20 cellular contexts compared by ENCODE assay signal in genomic region chrX:103927633-103928032, GRCh38. TPM values are rescaled to one million over a fixed set of nuclear protein-coding genes. Genes with fewer than 3 reads are reported as not detected.
A peak's percentile ranks its signal among the peaks of the same experiment; 100 is the strongest.
DNase-seq lines count a peak whose midpoint lies in the region; ATAC-seq, FAIRE-seq and TF ChIP-seq lines count a peak whose summit lies in the region.
"Had no signal": no experiment of that assay in that cellular context is flagged by ENCODE, and none has a peak within 500 bp of the region (broad histone marks: within the 10 kb centered on the region; RNA-seq: fewer than 3 reads in every experiment).

No MANE protein-coding gene starts in this region.

- H4K20me1 ChIP-seq in HepG2 (ENCODE audit: insufficient read depth, low read length) = no peaks in the 10 kb centered on the region
- no peaks in the 10 kb centered on the region for H4K20me1 ChIP-seq in OCI-LY7 (ENCODE audit: insufficient read depth, low read length)

- H3K79me2 ChIP-seq in HepG2 (ENCODE audit: insufficient read depth, low read length) (no peaks in the 10 kb centered on the region), OCI-LY7 (ENCODE audit: insufficient read depth, low read depth, low read length) (peaks cover 45% of the 10 kb centered on the region; the same call in 1 of the 2 replicates)

- intact Hi-C loops in HepG2 (cut with micrococcal nuclease; ENCODE audit: unreplicated experiment) (no loop called here), right lobe of liver (cut with DNase I) (no loop called here), OCI-LY7 (cut with micrococcal nuclease; ENCODE audit: unreplicated experiment) (no loop called here), A673 (cut with micrococcal nuclease; ENCODE audit: unreplicated experiment) (no loop called here), gastrocnemius medialis (cut with DNase I; ENCODE audit: low total_unique reads) (no loop called here)
- intact Hi-C loops in CD8-positive, alpha-beta T cell (cut with DNase I, micrococcal nuclease) = no loop called here

- no peak for FAIRE-seq in HepG2 (lab: Jason Lieb, UNC)
- FAIRE-seq in colon (lab: Jason Lieb, UNC) = peak; percentile 61
- FAIRE-seq: A204.1, G401.6, GM12892 had no signal

- H3K27me3 ChIP-seq in HepG2 (ENCODE audit: control insufficient read depth in 1 of 2, insufficient read depth in 2 of 2, low read length in 2 of 2) = no peaks in the 10 kb centered on the region
- H3K27me3 ChIP-seq in right lobe of liver = no peaks in the 10 kb centered on the region
- peaks cover 13% of the 10 kb centered on the region for H3K27me3 ChIP-seq in A673 (replicated peaks; ENCODE audit: insufficient read depth, low read depth, low read length, poor library complexity)
- H3K27me3 ChIP-seq in gastrocnemius medialis = peaks cover 0 to 2% (median 0%) of the 10 kb centered on the region in 3 donors
- H3K27me3 ChIP-seq in CD8-positive, alpha-beta T cell (ENCODE audit: insufficient read depth, low read length) = no peaks in the 10 kb centered on the region

- H3K27me3 Mint-ChIP-seq in CD8-positive, alpha-beta T cell (ENCODE audit: low read depth) = no peaks in the 10 kb centered on the region
- H3K27me3 Mint-ChIP-seq: CD4-positive, alpha-beta memory T cell had no signal

- ATAC-seq in HepG2 (no peak), right lobe of liver (no peak), gastrocnemius medialis (no peak)
- ATAC-seq in stimulated activated effector memory CD8-positive, alpha-beta T cell treated with anti-CD3 and anti-CD28 coated beads, Interleukin-12 subunit alpha, Interleukin-12 subunit beta, amount 100 ng/mL, for 72 hours = no peak
- ATAC-seq in CD8-positive, alpha-beta T cell = no peak

- peaks cover 20% of the 10 kb centered on the region for H3K4me1 Mint-ChIP-seq in stimulated activated effector memory CD8-positive, alpha-beta T cell treated with anti-CD3 and anti-CD28 coated beads, Interleukin-12 subunit alpha, Interleukin-12 subunit beta, amount 100 ng/mL, for 72 hours
- peaks cover 6% of the 10 kb centered on the region for H3K4me1 Mint-ChIP-seq in CD8-positive, alpha-beta T cell (ENCODE audit: low read depth)

- TF ChIP-seq RAD21 in HepG2 (CRISPR knock-in tag; IDR thresholded peaks at IDR 0.05) = no peak

- DNase-seq in HepG2 (ENCODE audit: low spot score) (no peak), right lobe of liver (no peak), OCI-LY7 (ENCODE audit: low spot score) (no peak), A673 (ENCODE audit: low spot score) (no peak), gastrocnemius medialis (no peak)
- DNase-seq in stimulated activated effector memory CD8-positive, alpha-beta T cell treated with anti-CD3 and anti-CD28 coated beads, Interleukin-12 subunit alpha, Interleukin-12 subunit beta, amount 100 ng/mL, for 72 hours (ENCODE audit: low spot score in 2 of 2) = no peak
- DNase-seq in CD8-positive, alpha-beta T cell = no peak
- DNase-seq: C1 segment of cervical spinal cord; Caco-2; CD4-positive, alpha-beta memory T cell; DMS153; DND-41; GOT3; H7; HCEC 1CT had no signal

- CTCF ChIA-PET in HepG2 (lab: Yijun Ruan, JAX; ENCODE audit: low intra/inter-chr PET ratio, low total read pairs) (no interaction called here), OCI-LY7 (lab: Charles Lee; ENCODE audit: unreplicated experiment) (no interaction called here), A673 (lab: Charles Lee) (no interaction called here)
- CTCF ChIA-PET in CD8-positive, alpha-beta T cell (lab: Charles Lee) = no interaction called here

- H3K4me2 ChIP-seq in HepG2 (ENCODE audit: low read depth, low read length) (no peak overlapping the region), OCI-LY7 (ENCODE audit: low read length) (peak overlapping the region; percentile 68)

- 5% methylated on average over 4 of the region's 4 CpGs for WGBS in HepG2 (ENCODE audit: low lambda C conversion rate)
- WGBS in right lobe of liver (ENCODE audit: insufficient coverage, low coverage, low lambda C conversion rate, missing lambda C conversion rate) = 37% methylated on average over 4 of the region's 4 CpGs

- no peak overlapping the region for H3K4me3 Mint-ChIP-seq in stimulated activated effector memory CD8-positive, alpha-beta T cell treated with anti-CD3 and anti-CD28 coated beads, Interleukin-12 subunit alpha, Interleukin-12 subunit beta, amount 100 ng/mL, for 72 hours
- no peak overlapping the region for H3K4me3 Mint-ChIP-seq in CD8-positive, alpha-beta T cell
- H3K4me3 Mint-ChIP-seq: CD4-positive, alpha-beta memory T cell had no signal

- H3K9ac ChIP-seq in HepG2 (ENCODE audit: insufficient read depth, low read depth, low read length) = no peak overlapping the region

- in situ Hi-C loops in HepG2 (cut with HindIII; ENCODE audit: extremely low pct_ligation_motif_present, low pct_unique_long_range_greater_than_20kb) (loop anchor here (25.0 kb wide), 1 partner anchor 90 kb away; the partner anchor contains the start of gene RAB9B), gastrocnemius medialis (cut with MboI; ENCODE audit: low sequenced_read_pairs in 4 of 4) (loop anchor here in 1 of 4 donors (25.0 kb wide), 1 partner anchor 90 kb away; the partner anchor contains the start of gene RAB9B)

- H3K27ac ChIP-seq in HepG2 (ENCODE audit: extremely low read length, insufficient read depth, low read length) (no peak overlapping the region), right lobe of liver (no peak overlapping the region), OCI-LY7 (ENCODE audit: low read depth, low read length, poor library complexity, severe bottlenecking) (no peak overlapping the region), A673 (ENCODE audit: low read depth, low read length, poor library complexity, severe bottlenecking) (no peak overlapping the region), gastrocnemius medialis (no peak overlapping the region)
- no peak overlapping the region for H3K27ac ChIP-seq in CD8-positive, alpha-beta T cell (ENCODE audit: low read depth, low read length)
- H3K27ac ChIP-seq: 22Rv1 had no signal

- H3K36me3 ChIP-seq in HepG2 (replicated peaks in 1 of 2; ENCODE audit: control insufficient read depth in 1 of 2, insufficient read depth in 2 of 2, low read length in 2 of 2) (no peaks in the 10 kb centered on the region), right lobe of liver (no peaks in the 10 kb centered on the region), OCI-LY7 (ENCODE audit: insufficient read depth, low read length) (peaks cover 14% of the 10 kb centered on the region), A673 (ENCODE audit: insufficient read depth, low read length, poor library complexity, severe bottlenecking) (no peaks in the 10 kb centered on the region), gastrocnemius medialis (no peaks in the 10 kb centered on the region)
- no peaks in the 10 kb centered on the region for H3K36me3 ChIP-seq in CD8-positive, alpha-beta T cell (ENCODE audit: insufficient read depth, low read length)

- TF ChIP-seq EP300 in HepG2 (IDR thresholded peaks at IDR 0.05; ENCODE audit: low read depth in 2 of 2, low read length in 2 of 2) (no peak), HepG2 (CRISPR knock-in tag; IDR thresholded peaks at IDR 0.05; ENCODE audit: borderline replicate concordance) (no peak)

- H3K4me3 ChIP-seq in HepG2 (replicated peaks in 1 of 3; ENCODE audit: insufficient read depth in 1 of 3, low read depth in 2 of 3, low read length in 3 of 3) (no peak overlapping the region), right lobe of liver (no peak overlapping the region), OCI-LY7 (ENCODE audit: low read depth, low read length, poor library complexity, severe bottlenecking) (no peak overlapping the region), A673 (ENCODE audit: low read depth, low read length, poor library complexity, severe bottlenecking) (no peak overlapping the region), gastrocnemius medialis (no peak overlapping the region)
- no peak overlapping the region for H3K4me3 ChIP-seq in CD8-positive, alpha-beta T cell (ENCODE audit: low read depth, low read length)

- H3K27ac Mint-ChIP-seq in stimulated activated effector memory CD8-positive, alpha-beta T cell treated with anti-CD3 and anti-CD28 coated beads, Interleukin-12 subunit alpha, Interleukin-12 subunit beta, amount 100 ng/mL, for 72 hours = peak overlapping the region; percentile 52
- H3K27ac Mint-ChIP-seq in CD8-positive, alpha-beta T cell = no peak overlapping the region
- H3K27ac Mint-ChIP-seq: CD4-positive, alpha-beta memory T cell had no signal

- POLR2A ChIA-PET in HepG2 (lab: Yijun Ruan, JAX) = no interaction called here
- POLR2A ChIA-PET in OCI-LY7 (lab: Charles Lee) = interaction anchor here (0.7 to 1.2 kb wide), 2 partner anchors 9 to 10 kb away, joined by 3 to 4 read pairs; no protein-coding TSS in a partner anchor
- POLR2A ChIA-PET in A673 (lab: Charles Lee; ENCODE audit: low non-redundant PET) = no interaction called here
- POLR2A ChIA-PET in CD8-positive, alpha-beta T cell (lab: Charles Lee) = no interaction called here

- H3K9me3 ChIP-seq in HepG2 (ENCODE audit: low read length) (no peaks in the 10 kb centered on the region), right lobe of liver (no peaks in the 10 kb centered on the region), OCI-LY7 (ENCODE audit: low read length) (no peaks in the 10 kb centered on the region), A673 (ENCODE audit: low read depth, low read length, poor library complexity, severe bottlenecking) (no peaks in the 10 kb centered on the region), gastrocnemius medialis (no peaks in the 10 kb centered on the region)
- H3K9me3 ChIP-seq in CD8-positive, alpha-beta T cell (ENCODE audit: low read length) = no peaks in the 10 kb centered on the region
- H3K9me3 ChIP-seq: Caco-2 had no signal

- no peaks in the 10 kb centered on the region for H3K9me3 Mint-ChIP-seq in stimulated activated effector memory CD8-positive, alpha-beta T cell treated with anti-CD3 and anti-CD28 coated beads, Interleukin-12 subunit alpha, Interleukin-12 subunit beta, amount 100 ng/mL, for 72 hours
- H3K9me3 Mint-ChIP-seq in CD8-positive, alpha-beta T cell = no peaks in the 10 kb centered on the region

- BruUV-seq in HepG2 (replicated peaks; lab: Mats Ljungman, UMichigan) = no TSS peak
- BruUV-seq in OCI-LY7 (replicated peaks; lab: Mats Ljungman, UMichigan) = no TSS peak
- BruUV-seq in A673 (replicated peaks; lab: Mats Ljungman, UMichigan) = no TSS peak

- no peaks in the 10 kb centered on the region for H3K9me2 ChIP-seq in OCI-LY7 (ENCODE audit: insufficient read depth, low read length)

- TF ChIP-seq POLR2A in HepG2 (IDR thresholded peaks at IDR 0.05; ENCODE audit: insufficient read depth in 1 of 2, low read depth in 2 of 2, low read length in 2 of 2) (no peak), right lobe of liver (IDR thresholded peaks at IDR 0.05) (no peak), gastrocnemius medialis (IDR thresholded peaks at IDR 0.05) (no peak)

- TF ChIP-seq CTCF in HepG2 (CRISPR knock-in tag; IDR thresholded peaks at IDR 0.05) = no peak
- no peak for TF ChIP-seq CTCF in right lobe of liver (IDR thresholded peaks at IDR 0.05)
- TF ChIP-seq CTCF in OCI-LY7 (conservative IDR thresholded peaks at IDR 0.05; ENCODE audit: low read length) = no peak
- TF ChIP-seq CTCF in A673 (conservative IDR thresholded peaks at IDR 0.05; ENCODE audit: low read depth, low read length) = no peak
- no peak for TF ChIP-seq CTCF in gastrocnemius medialis (IDR thresholded peaks at IDR 0.05 in 4 of 5, conservative IDR thresholded peaks at IDR 0.05 in 1 of 5)
- TF ChIP-seq CTCF in CD8-positive, alpha-beta T cell (IDR thresholded peaks at IDR 0.05) = no peak

- H3K4me1 ChIP-seq in HepG2 (ENCODE audit: insufficient read depth, low read length) (no peaks in the 10 kb centered on the region), right lobe of liver (no peaks in the 10 kb centered on the region), OCI-LY7 (ENCODE audit: insufficient read depth, low read length, poor library complexity, severe bottlenecking) (peaks cover 40% of the 10 kb centered on the region), A673 (ENCODE audit: insufficient read depth, low read length, poor library complexity, severe bottlenecking) (no peaks in the 10 kb centered on the region), gastrocnemius medialis (no peaks in the 10 kb centered on the region)
- no peaks in the 10 kb centered on the region for H3K4me1 ChIP-seq in CD8-positive, alpha-beta T cell (ENCODE audit: insufficient read depth, low read length)
- H3K4me1 ChIP-seq: Caco-2 had no signal

- H2AFZ ChIP-seq in HepG2 (ENCODE audit: low read length) (no peak overlapping the region), OCI-LY7 (ENCODE audit: low read length) (no peak overlapping the region)

- H3K36me3 Mint-ChIP-seq in stimulated activated effector memory CD8-positive, alpha-beta T cell treated with anti-CD3 and anti-CD28 coated beads, Interleukin-12 subunit alpha, Interleukin-12 subunit beta, amount 100 ng/mL, for 72 hours = peaks cover 5% of the 10 kb centered on the region
- peaks cover 11% of the 10 kb centered on the region for H3K36me3 Mint-ChIP-seq in CD8-positive, alpha-beta T cell

RNA-seq across cellular contexts. Expression of gene TMSB15B, which starts 34.8 kb away (rescaled TPM):
- not detected in 2 replicates for total RNA-seq in HepG2 (2016; rRNA removed; fragmentation: Illumina TruSeq; extraction: Trizol)
- total RNA-seq in HepG2 (2016; cell fraction: cytosol; rRNA removed; fragmentation: Illumina TruSeq; extraction: Trizol; ENCODE audit: low read depth) = not detected in 2 replicates
- total RNA-seq in HepG2 (2016; cell fraction: insoluble cytoplasmic fraction; rRNA removed; fragmentation: Illumina TruSeq; extraction: Trizol) = not detected in 2 replicates
- not detected in 2 replicates for total RNA-seq in HepG2 (2016; cell fraction: membrane; rRNA removed; fragmentation: Illumina TruSeq; extraction: Trizol)
- total RNA-seq in HepG2 (2016; cell fraction: nucleus; rRNA removed; fragmentation: Illumina TruSeq; extraction: Trizol) = not detected in 2 replicates
- polyA plus RNA-seq in HepG2 (2011; rRNA removed) = not detected in 2 replicates
- polyA plus RNA-seq in HepG2 (2011; cell fraction: cytosol; rRNA removed) = not detected in 2 replicates
- not detected in 2 replicates for polyA plus RNA-seq in HepG2 (2011; cell fraction: nucleus; rRNA removed)
- not detected in 2 replicates for polyA plus RNA-seq in HepG2 (2012)
- not detected in 2 replicates for polyA plus RNA-seq in HepG2 (2016; cell fraction: cytosol; fragmentation: Illumina TruSeq; extraction: Trizol; ENCODE audit: low read depth)
- not detected in 2 replicates for polyA plus RNA-seq in HepG2 (2016; cell fraction: insoluble cytoplasmic fraction; fragmentation: Illumina TruSeq; extraction: Trizol; ENCODE audit: low read depth)
- not detected in 2 replicates for polyA plus RNA-seq in HepG2 (2016; cell fraction: membrane; fragmentation: Illumina TruSeq; extraction: Trizol; ENCODE audit: low read depth)
- not detected in 2 replicates for polyA plus RNA-seq in HepG2 (2016; cell fraction: nucleus; fragmentation: Illumina TruSeq; extraction: Trizol; ENCODE audit: insufficient read depth, low read depth)
- not detected in 2 replicates for polyA minus RNA-seq in HepG2 (2011; rRNA and poly(A)+ RNA removed; ENCODE audit: low replicate concordance)
- polyA minus RNA-seq in HepG2 (2011; cell fraction: cytosol; rRNA and poly(A)+ RNA removed) = not detected in 2 replicates
- polyA minus RNA-seq in HepG2 (2011; cell fraction: nucleus; rRNA and poly(A)+ RNA removed) = not detected in 2 replicates
- total RNA-seq in right lobe of liver = under 1 TPM in 2 of 6 experiments, not detected in 4; 0.24 to 0.42 TPM
- 11.2 and 13.7 TPM in 2 replicates for total RNA-seq in OCI-LY7 (2014; rRNA removed; shearing (Covaris generic))
- total RNA-seq in OCI-LY7 (2022) = 23.6 and 24.3 TPM in 2 replicates
- total RNA-seq in A673 (2021) = 12.8 and 19.3 TPM in 2 replicates
- not detected for total RNA-seq in gastrocnemius medialis
- total RNA-seq in CD8-positive, alpha-beta T cell = 1 to 10 TPM; 4.8 to 7.8 TPM
